In genomic region chr15:82184776-82185175, GRCh38 we compare ENCODE assay signal across 20 cellular contexts.
"Had no signal": no experiment of that assay in that cellular context is flagged by ENCODE, and none has a peak within 500 bp of the region (broad histone marks: within the 10 kb centered on the region; RNA-seq: fewer than 3 reads in every experiment).

No MANE protein-coding gene starts in this region.

- DNase-seq: activated CD4-positive, alpha-beta T cell treated with anti-CD3 and anti-CD28 coated beads, Interleukin-2, amount 50 U/mL, for 4 hours; activated CD8-positive, alpha-beta memory T cell treated with anti-CD3 and anti-CD28 coated beads, Interleukin-2, amount 50 U/mL, for 48 hours; activated naive CD4-positive, alpha-beta T cell treated with Interleukin-2 at 50 U/mL for 16 hours; activated naive CD8-positive, alpha-beta T cell treated with anti-CD3 and anti-CD28 coated beads for 36 hours; activated T-cell treated with anti-CD3 and anti-CD28 coated beads, Interleukin-2, amount 50 U/mL, for 4 hours; effector CD8-positive, alpha-beta T cell; foreskin keratinocyte; head of caudate nucleus; left cardiac atrium; mesenchymal stem cell; mucosa of descending colon; retina; spleen; stimulated activated CD4-positive, alpha-beta T cell treated with anti-CD3 and anti-CD28 coated beads, Interleukin-4, amount 100 ng/mL, for 1 hour; stimulated activated naive CD4-positive, alpha-beta T cell treated with Interleukin-2 at 50 U/mL for 16 hours; T-helper 1 cell had no signal

- H3K4me3 Mint-ChIP-seq: activated naive CD8-positive, alpha-beta T cell treated with anti-CD3 and anti-CD28 coated beads for 36 hours; activated T-cell treated with anti-CD3 and anti-CD28 coated beads, Interleukin-2, amount 50 U/mL, for 4 hours; dendritic cell treated with granulocyte-macrophage colony-stimulating factor and Interleukin-4, amounts not matched to agents 40 ng/mL and 50 ng/mL, for 4 days had no signal

- H3K4me1 ChIP-seq: foreskin keratinocyte had no signal

- H3K27me3 ChIP-seq: foreskin keratinocyte, spleen, tibial nerve had no signal

- H3K27me3 Mint-ChIP-seq: activated naive CD8-positive, alpha-beta T cell treated with anti-CD3 and anti-CD28 coated beads for 36 hours; dendritic cell treated with granulocyte-macrophage colony-stimulating factor and Interleukin-4, amounts not matched to agents 40 ng/mL and 50 ng/mL, for 4 days had no signal

- H3K9me3 Mint-ChIP-seq: activated naive CD8-positive, alpha-beta T cell treated with anti-CD3 and anti-CD28 coated beads for 36 hours; activated T-cell treated with anti-CD3 and anti-CD28 coated beads, Interleukin-2, amount 50 U/mL, for 4 hours; activated T-helper 2 cell treated with anti-CD3 and anti-CD28 coated beads, Interferon-gamma antibody, Interleukin-2, Interleukin-4, amounts not matched to agents 10 μg/mL and 5 μg/mL and 100 μg/mL, durations not matched to agents 14 hours and 24 hours and 36 hours; dendritic cell treated with granulocyte-macrophage colony-stimulating factor and Interleukin-4, amounts not matched to agents 40 ng/mL and 50 ng/mL, for 4 days had no signal

- H3K9me3 ChIP-seq: mucosa of descending colon, spleen, tibial nerve had no signal

- H3K36me3 ChIP-seq: tibial nerve had no signal

- ATAC-seq: activated T-cell treated with anti-CD3 and anti-CD28 coated beads, Interleukin-2, amount 50 U/mL, for 4 hours; foreskin keratinocyte; mucosa of descending colon had no signal

- H3K36me3 Mint-ChIP-seq: activated naive CD8-positive, alpha-beta T cell treated with anti-CD3 and anti-CD28 coated beads for 36 hours had no signal

- H3K27ac ChIP-seq: foreskin keratinocyte, parathyroid adenoma, spleen, tibial nerve had no signal

- H3K4me1 Mint-ChIP-seq: activated naive CD8-positive, alpha-beta T cell treated with anti-CD3 and anti-CD28 coated beads for 36 hours had no signal

- H3K4me3 ChIP-seq: mucosa of descending colon, spleen, tibial nerve had no signal

- H3K27ac Mint-ChIP-seq: activated naive CD8-positive, alpha-beta T cell treated with anti-CD3 and anti-CD28 coated beads for 36 hours; activated T-helper 2 cell treated with anti-CD3 and anti-CD28 coated beads, Interferon-gamma antibody, Interleukin-2, Interleukin-4, amounts not matched to agents 10 μg/mL and 5 μg/mL and 100 μg/mL, durations not matched to agents 14 hours and 24 hours and 36 hours; dendritic cell treated with granulocyte-macrophage colony-stimulating factor and Interleukin-4, amounts not matched to agents 40 ng/mL and 50 ng/mL, for 4 days had no signal
